8 cellular contexts compared by ENCODE assay signal in the genomic region with DNA sequence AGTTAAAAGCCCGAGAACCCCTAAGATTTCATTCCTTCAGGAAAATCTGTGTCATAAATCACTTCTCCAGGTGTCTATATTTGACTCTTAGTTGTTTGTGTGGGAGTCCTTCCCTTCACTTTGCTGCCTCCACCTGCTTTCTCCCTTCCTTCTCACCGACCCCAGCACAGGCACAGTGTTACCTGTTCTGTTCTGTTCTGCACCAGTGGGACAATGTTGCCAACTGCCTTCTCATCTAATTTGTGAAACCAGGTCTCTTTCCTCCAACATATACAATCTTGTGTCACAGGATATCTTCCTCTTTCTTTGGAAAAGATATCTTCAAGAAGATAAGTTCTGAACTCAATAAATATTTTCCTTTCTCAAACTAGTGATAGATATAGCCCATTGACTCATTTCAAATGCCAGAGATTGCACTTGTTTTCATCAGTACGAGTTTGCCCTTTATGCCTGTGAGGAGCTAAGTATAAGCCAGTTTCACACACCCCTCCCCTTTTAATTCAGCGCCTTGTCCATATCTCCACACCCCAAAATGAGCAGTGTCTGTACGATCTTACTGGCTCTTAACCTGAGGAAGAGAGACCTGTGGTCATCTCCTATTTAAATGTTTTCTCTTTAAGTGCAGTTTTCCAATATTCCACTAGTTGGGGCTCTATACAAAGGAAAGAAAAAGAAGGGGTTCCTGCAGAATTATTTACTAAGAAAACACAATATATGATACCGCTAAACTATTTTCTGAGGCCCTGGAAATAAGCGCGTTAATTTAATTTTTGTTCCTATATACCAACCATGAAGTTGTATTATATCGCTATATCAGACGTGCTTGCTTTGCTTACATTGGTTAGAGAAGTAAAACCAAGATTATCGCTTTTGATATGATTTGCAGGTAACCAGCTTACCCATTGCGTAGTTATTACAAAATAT.
A peak's percentile ranks its signal among the peaks of the same experiment; 100 is the strongest.
DNase-seq lines count a peak whose midpoint lies in the region; ATAC-seq and TF ChIP-seq lines count a peak whose summit lies in the region.

No MANE protein-coding gene starts in this region.

- H4K91ac ChIP-seq in neuronal stem cell (ENCODE audit: low read depth, low read length, poor library complexity), result no peak overlapping the region

- no peaks in the 10 kb centered on the region for H4K20me1 ChIP-seq in MM.1S (ENCODE audit: insufficient read depth, low read length)

- H3K4me3 ChIP-seq in MM.1S (ENCODE audit: low read length), result peak overlapping the region; percentile 53
- H3K4me3 ChIP-seq in neuronal stem cell (ENCODE audit: low read length in 2 of 2), result no peak overlapping the region

- H2BK12ac ChIP-seq in neuronal stem cell (ENCODE audit: low read length), result no peak overlapping the region

- no peak overlapping the region for H3K23ac ChIP-seq in neuronal stem cell (ENCODE audit: low read depth, low read length, poor library complexity)

- H3K9ac ChIP-seq in MM.1S (ENCODE audit: low read length), result peak overlapping the region; percentile 54
- H3K9ac ChIP-seq in neuronal stem cell (ENCODE audit: low read depth, low read length, poor library complexity), result no peak overlapping the region

- H2AFZ ChIP-seq in MM.1S (ENCODE audit: low read length) (peak overlapping the region; percentile 26; the same call in 1 of the 2 replicates), neuronal stem cell (ENCODE audit: low read length) (peak overlapping the region; percentile 45)

- H3K14ac ChIP-seq in neuronal stem cell (ENCODE audit: low read length), result no peak overlapping the region

- no peak overlapping the region for H2BK120ac ChIP-seq in neuronal stem cell (ENCODE audit: low read depth, low read length)

- H3K27me3 ChIP-seq in MM.1S (replicated peaks; ENCODE audit: insufficient read depth, low read length) (no peaks in the 10 kb centered on the region), neuronal stem cell (ENCODE audit: control insufficient read depth in 3 of 3, insufficient read depth in 3 of 3, low read depth in 1 of 3, low read length in 3 of 3) (no peaks in the 10 kb centered on the region)

- peak; percentile 42 for ATAC-seq in GM18502 (IDR thresholded peaks at IDR 0.05; ENCODE audit: poor library complexity, unreplicated experiment)
- peak; percentile 54 for ATAC-seq in esophagus mucosa
- ATAC-seq in HG03565 (IDR thresholded peaks at IDR 0.05; ENCODE audit: unreplicated experiment), result no peak

- H3K27ac ChIP-seq in MM.1S (ENCODE audit: low read length), result peak overlapping the region; percentile 81
- no peak overlapping the region for H3K27ac ChIP-seq in neuronal stem cell (replicated peaks; ENCODE audit: low read length)

- H3K9me3 ChIP-seq in MM.1S (replicated peaks; ENCODE audit: insufficient read depth, low read length) (no peaks in the 10 kb centered on the region), neuronal stem cell (replicated peaks in 1 of 2; ENCODE audit: control insufficient read depth in 2 of 2, insufficient read depth in 1 of 2, low read depth in 1 of 2, low read length in 2 of 2) (no peaks in the 10 kb centered on the region)

- H3F3A ChIP-seq in MM.1S (ENCODE audit: insufficient read depth, low read length), result peaks cover 30% of the 10 kb centered on the region

- DNase-seq in AML-193 (lab: John Stamatoyannopoulos, UW) (peak; percentile 72 to 74), MM.1S (peak; percentile 71), SKM-1 treated with dmso at 0.1 percent for 144 hours (lab: John Stamatoyannopoulos, UW; ENCODE audit: unreplicated experiment) (peak; percentile 39), neuronal stem cell (ENCODE audit: low spot score) (peak; percentile 49)
- DNase-seq in stimulated activated CD4-positive, alpha-beta T cell treated with anti-CD3 and anti-CD28 coated beads, Interleukin-2, amount 100 ng/mL, for 24 hours, result no peak

- no peak overlapping the region for H3K4ac ChIP-seq in neuronal stem cell (ENCODE audit: low read length)

- TF ChIP-seq CTCF in MM.1S (IDR thresholded peaks at IDR 0.05; ENCODE audit: low read length), result peak; percentile 92

- H2BK15ac ChIP-seq in neuronal stem cell (ENCODE audit: low read length), result no peak overlapping the region

- H3K79me1 ChIP-seq in neuronal stem cell (ENCODE audit: low read depth, low read length), result no peaks in the 10 kb centered on the region

- no peak overlapping the region for H4K8ac ChIP-seq in neuronal stem cell (ENCODE audit: low read depth, low read length)

- H3K18ac ChIP-seq in neuronal stem cell (ENCODE audit: low read length), result no peak overlapping the region

- H2BK5ac ChIP-seq in neuronal stem cell (ENCODE audit: low read length), result no peak overlapping the region

- no CpG with 5 or more reads among the region's 12 CpGs for WGBS in neuronal stem cell (ENCODE audit: extremely low coverage in 2 of 2, insufficient read length in 2 of 2, insufficient replicate concordance in 1 of 2), 2 donors

- no peak overlapping the region for H2AK5ac ChIP-seq in neuronal stem cell (ENCODE audit: low read depth, low read length)

- H3K9me2 ChIP-seq in MM.1S (replicated peaks; ENCODE audit: insufficient read depth, low read length), result no peaks in the 10 kb centered on the region

- H3K4me2 ChIP-seq in MM.1S (ENCODE audit: low read depth, low read length) (peak overlapping the region; percentile 82), neuronal stem cell (ENCODE audit: insufficient read depth, low read length, poor library complexity, severe bottlenecking) (no peak overlapping the region)

- H3K79me2 ChIP-seq in MM.1S (ENCODE audit: low read length), result peaks cover 26% of the 10 kb centered on the region

- H3K36me3 ChIP-seq in MM.1S (replicated peaks; ENCODE audit: insufficient read depth, low read length) (no peaks in the 10 kb centered on the region), neuronal stem cell (replicated peaks in 1 of 2; ENCODE audit: control insufficient read depth in 2 of 2, insufficient read depth in 2 of 2, low read length in 2 of 2) (no peaks in the 10 kb centered on the region)

- H3K4me1 ChIP-seq in MM.1S (ENCODE audit: low read length) (peaks cover 46% of the 10 kb centered on the region), neuronal stem cell (ENCODE audit: control insufficient read depth in 2 of 2, insufficient read depth in 1 of 2, low read depth in 1 of 2, low read length in 2 of 2) (peaks cover 4 to 11% of the 10 kb centered on the region in 2 donors)

Comparison
In these comparisons a context has a peak if more than half of its experiments do, and no peak if none do; other contexts are left out.
1. DNase-seq: peak in AML-193 (2 of 2), MM.1S (single experiment), SKM-1 treated with dmso at 0.1 percent for 144 hours (single experiment) and neuronal stem cell (single experiment); none in stimulated activated CD4-positive, alpha-beta T cell treated with anti-CD3 and anti-CD28 coated beads, Interleukin-2, amount 100 ng/mL, for 24 hours (0 of 2).